Comparison of ENCODE assay signal across 8 cellular contexts in the genomic region with DNA sequence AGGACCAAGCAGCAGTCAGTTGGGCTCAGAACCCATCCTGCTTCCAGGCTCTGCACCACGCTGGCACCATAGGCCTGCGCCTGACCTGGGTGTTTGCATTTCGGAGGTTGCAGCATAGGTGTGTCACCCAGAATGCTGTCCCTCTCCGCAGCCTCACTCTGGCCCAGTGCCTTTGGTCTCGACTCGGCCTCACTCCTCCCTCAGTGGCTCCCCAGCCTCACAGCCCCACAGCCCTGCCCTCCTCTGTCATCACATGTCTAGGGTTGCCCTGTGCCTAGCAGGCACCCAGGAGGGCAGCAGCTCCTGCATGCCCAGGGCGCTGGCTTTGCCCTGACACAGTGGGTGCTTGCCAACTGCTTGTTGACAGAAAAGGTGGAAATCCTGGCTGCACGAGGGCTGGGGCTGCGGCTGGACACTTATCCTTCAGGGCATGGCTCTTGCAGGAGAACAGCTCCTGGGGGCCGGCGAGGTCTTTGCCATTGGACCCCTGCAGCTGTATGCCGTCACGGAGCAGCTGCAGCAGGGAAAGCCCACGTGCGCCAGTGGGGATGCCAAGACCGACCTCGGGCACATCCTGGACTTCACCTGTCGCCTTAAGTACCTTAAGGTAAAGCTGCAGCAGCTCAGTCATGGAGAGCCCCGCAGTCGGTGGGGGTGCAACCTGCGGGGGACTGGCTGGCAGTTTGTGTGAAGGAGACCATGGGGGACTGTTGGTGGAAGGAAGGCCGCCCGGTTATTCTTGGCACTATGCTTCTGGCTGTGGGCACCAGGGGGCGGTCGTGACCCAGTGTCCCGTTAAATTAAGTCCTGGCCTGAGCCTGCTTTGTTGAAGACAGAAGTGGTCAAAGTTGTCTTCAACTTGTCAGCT. TPM values are rescaled to one million over a fixed set of nuclear protein-coding genes. Genes with fewer than 3 reads are reported as not detected.
DNase-seq lines count a peak whose midpoint lies in the region; ATAC-seq, FAIRE-seq and TF ChIP-seq lines count a peak whose summit lies in the region.

No MANE protein-coding gene starts in this region.

- in situ Hi-C loops in SK-MEL-5 (cut with HindIII; ENCODE audit: low pct_unique_long_range_greater_than_20kb, low sequenced_read_pairs): no loop called here

- no peak for TF ChIP-seq POLR2A in H54 (IDR thresholded peaks at IDR 0.05; ENCODE audit: low read depth, low read length)

- DNase-seq in activated CD4-positive, alpha-beta T cell treated with anti-CD3 and anti-CD28 coated beads, Interleukin-2, amount 10 ng/mL, durations not matched to agents 24 days and 14 days: peak; percentile 75
- no peak for DNase-seq in activated CD4-positive, alpha-beta T cell treated with anti-CD3 and anti-CD28 coated beads, Interleukin-2, amount 50 U/mL, for 4 hours
- DNase-seq in SK-MEL-5 (ENCODE audit: low read depth, low spot score): peak; percentile 64
- DNase-seq in endothelial cell (ENCODE audit: low spot score): peak; percentile 66
- DNase-seq in myocyte (ENCODE audit: low read depth): peak; percentile 84
- no peak for DNase-seq in H54 (ENCODE audit: insufficient read length, low spot score)
- no peak for DNase-seq in NCI-H1105 treated with DMSO at 0.1 percent for 48 hours (lab: John Stamatoyannopoulos, UW)

- FAIRE-seq in H54 (lab: Jason Lieb, UNC): no peak

- intact Hi-C loops in activated CD4-positive, alpha-beta T cell treated with anti-CD3 and anti-CD28 coated beads, Interleukin-2, amount 10 ng/mL, durations not matched to agents 24 days and 14 days (cut with micrococcal nuclease): no loop called here

- H3K9me3 Mint-ChIP-seq in activated CD4-positive, alpha-beta T cell treated with anti-CD3 and anti-CD28 coated beads, Interleukin-2, amount 10 ng/mL, durations not matched to agents 24 days and 14 days: no peaks in the 10 kb centered on the region
- no peaks in the 10 kb centered on the region for H3K9me3 Mint-ChIP-seq in endothelial cell (ENCODE audit: unreplicated experiment)

- H3K4me1 Mint-ChIP-seq in activated CD4-positive, alpha-beta T cell treated with anti-CD3 and anti-CD28 coated beads, Interleukin-2, amount 10 ng/mL, durations not matched to agents 24 days and 14 days: peaks cover 4% of the 10 kb centered on the region
- peaks cover 26% of the 10 kb centered on the region for H3K4me1 Mint-ChIP-seq in endothelial cell (ENCODE audit: unreplicated experiment)

- no peak for ATAC-seq in GM21786 (IDR thresholded peaks at IDR 0.05; ENCODE audit: unreplicated experiment)

- no peaks in the 10 kb centered on the region for H3K27me3 Mint-ChIP-seq in activated CD4-positive, alpha-beta T cell treated with anti-CD3 and anti-CD28 coated beads, Interleukin-2, amount 10 ng/mL, durations not matched to agents 24 days and 14 days
- peaks cover 8% of the 10 kb centered on the region for H3K27me3 Mint-ChIP-seq in endothelial cell (ENCODE audit: unreplicated experiment)

- TF ChIP-seq CTCF in endothelial cell (IDR thresholded peaks at IDR 0.05; ENCODE audit: unreplicated experiment): peak; percentile 47

- H3K4me3 Mint-ChIP-seq in activated CD4-positive, alpha-beta T cell treated with anti-CD3 and anti-CD28 coated beads, Interleukin-2, amount 10 ng/mL, durations not matched to agents 24 days and 14 days: no peak overlapping the region
- no peak overlapping the region for H3K4me3 Mint-ChIP-seq in endothelial cell (ENCODE audit: unreplicated experiment)

- no peak overlapping the region for H3K27ac Mint-ChIP-seq in activated CD4-positive, alpha-beta T cell treated with anti-CD3 and anti-CD28 coated beads, Interleukin-2, amount 10 ng/mL, durations not matched to agents 24 days and 14 days
- no peak overlapping the region for H3K27ac Mint-ChIP-seq in endothelial cell (ENCODE audit: unreplicated experiment)

- peaks cover 35% of the 10 kb centered on the region for H3K36me3 Mint-ChIP-seq in activated CD4-positive, alpha-beta T cell treated with anti-CD3 and anti-CD28 coated beads, Interleukin-2, amount 10 ng/mL, durations not matched to agents 24 days and 14 days (ENCODE audit: low read depth)
- H3K36me3 Mint-ChIP-seq in endothelial cell (ENCODE audit: low read depth, unreplicated experiment): peaks cover 41% of the 10 kb centered on the region

RNA-seq across cellular contexts. Expression of a gene that starts 16.2 kb away (rescaled TPM):
- total RNA-seq in activated CD4-positive, alpha-beta T cell treated with anti-CD3 and anti-CD28 coated beads, Interleukin-2, amount 10 ng/mL, durations not matched to agents 24 days and 14 days: 72.6 and 75.5 TPM in 2 replicates
- total RNA-seq in SK-MEL-5 (2014; rRNA removed; shearing (Covaris generic)): 17.7 and 19.9 TPM in 2 replicates
- 23.7 and 26.7 TPM in 2 replicates for polyA plus RNA-seq in SK-MEL-5 (2015; cell fraction: cytosol; rRNA removed)
- polyA plus RNA-seq in SK-MEL-5 (2015; cell fraction: nucleus; rRNA removed): 320 and 415 TPM in 2 replicates
- 261 TPM for total RNA-seq in endothelial cell (ENCODE audit: unreplicated experiment)
- total RNA-seq in myocyte: 63.9 and 93.0 TPM in 2 replicates
- polyA plus RNA-seq in myocyte (2012): 105 TPM

RNA-seq across cellular contexts. Expression of a gene that starts 17.8 kb away (rescaled TPM):
- 1.2 and 1.5 TPM in 2 replicates for total RNA-seq in activated CD4-positive, alpha-beta T cell treated with anti-CD3 and anti-CD28 coated beads, Interleukin-2, amount 10 ng/mL, durations not matched to agents 24 days and 14 days
- total RNA-seq in SK-MEL-5 (2014; rRNA removed; shearing (Covaris generic)): 0.24 and 0.42 TPM in 2 replicates
- polyA plus RNA-seq in SK-MEL-5 (2015; cell fraction: cytosol; rRNA removed): not detected in 2 replicates
- not detected in 2 replicates for polyA plus RNA-seq in SK-MEL-5 (2015; cell fraction: nucleus; rRNA removed)
- total RNA-seq in endothelial cell (ENCODE audit: unreplicated experiment): 0.67 TPM
- total RNA-seq in myocyte: 3,730 and 3,876 TPM in 2 replicates
- 2,191 TPM for polyA plus RNA-seq in myocyte (2012)

RNA-seq across cellular contexts. Expression of a gene that starts 23.5 kb away (rescaled TPM):
- 0.07 TPM in 1 of 2 replicates, not detected in the other for total RNA-seq in activated CD4-positive, alpha-beta T cell treated with anti-CD3 and anti-CD28 coated beads, Interleukin-2, amount 10 ng/mL, durations not matched to agents 24 days and 14 days
- not detected in 2 replicates for total RNA-seq in SK-MEL-5 (2014; rRNA removed; shearing (Covaris generic))
- not detected in 2 replicates for polyA plus RNA-seq in SK-MEL-5 (2015; cell fraction: cytosol; rRNA removed)
- 0.10 and 0.39 TPM in 2 replicates for polyA plus RNA-seq in SK-MEL-5 (2015; cell fraction: nucleus; rRNA removed)
- 866 TPM for total RNA-seq in endothelial cell (ENCODE audit: unreplicated experiment)
- 0.16 and 0.59 TPM in 2 replicates for total RNA-seq in myocyte
- 0.15 TPM for polyA plus RNA-seq in myocyte (2012)

RNA-seq across cellular contexts. Expression of a gene that starts 26.7 kb away (rescaled TPM):
- total RNA-seq in activated CD4-positive, alpha-beta T cell treated with anti-CD3 and anti-CD28 coated beads, Interleukin-2, amount 10 ng/mL, durations not matched to agents 24 days and 14 days: 0.05 and 0.21 TPM in 2 replicates
- 0.40 and 0.43 TPM in 2 replicates for total RNA-seq in SK-MEL-5 (2014; rRNA removed; shearing (Covaris generic))
- 1.2 and 1.9 TPM in 2 replicates for polyA plus RNA-seq in SK-MEL-5 (2015; cell fraction: cytosol; rRNA removed)
- polyA plus RNA-seq in SK-MEL-5 (2015; cell fraction: nucleus; rRNA removed): 0.58 and 4.6 TPM in 2 replicates
- 175 TPM for total RNA-seq in endothelial cell (ENCODE audit: unreplicated experiment)
- total RNA-seq in myocyte: 0.68 and 1.9 TPM in 2 replicates
- 5.6 TPM for polyA plus RNA-seq in myocyte (2012)

Comparison
In these comparisons a context has a peak if more than half of its experiments do, and no peak if none do; other contexts are left out.
1. DNase-seq: peak in activated CD4-positive, alpha-beta T cell treated with anti-CD3 and anti-CD28 coated beads, Interleukin-2, amount 10 ng/mL, durations not matched to agents 24 days and 14 days (single experiment), SK-MEL-5 (single experiment), endothelial cell (single experiment) and myocyte (single experiment); none in activated CD4-positive, alpha-beta T cell treated with anti-CD3 and anti-CD28 coated beads, Interleukin-2, amount 50 U/mL, for 4 hours (0 of 2), H54 (single experiment) and NCI-H1105 treated with DMSO at 0.1 percent for 48 hours (single experiment).
2. RNA of a gene that starts 17.8 kb away (total RNA-seq): 3,730 to 3,876 TPM in myocyte; 1.2 to 1.5 TPM in activated CD4-positive, alpha-beta T cell treated with anti-CD3 and anti-CD28 coated beads, Interleukin-2, amount 10 ng/mL, durations not matched to agents 24 days and 14 days, 0.67 TPM in endothelial cell (single experiment) and 0.24 to 0.42 TPM in SK-MEL-5; every median in the first group is over 1,000 times any median in the second.
3. RNA of a gene that starts 23.5 kb away (total RNA-seq): 866 TPM in endothelial cell (single experiment); 0.16 to 0.59 TPM in myocyte, 0.07 TPM in activated CD4-positive, alpha-beta T cell treated with anti-CD3 and anti-CD28 coated beads, Interleukin-2, amount 10 ng/mL, durations not matched to agents 24 days and 14 days and not detected in SK-MEL-5; every median in the first group is over 100 times any median in the second.